17 cellular contexts compared by ENCODE assay signal in the genomic region with DNA sequence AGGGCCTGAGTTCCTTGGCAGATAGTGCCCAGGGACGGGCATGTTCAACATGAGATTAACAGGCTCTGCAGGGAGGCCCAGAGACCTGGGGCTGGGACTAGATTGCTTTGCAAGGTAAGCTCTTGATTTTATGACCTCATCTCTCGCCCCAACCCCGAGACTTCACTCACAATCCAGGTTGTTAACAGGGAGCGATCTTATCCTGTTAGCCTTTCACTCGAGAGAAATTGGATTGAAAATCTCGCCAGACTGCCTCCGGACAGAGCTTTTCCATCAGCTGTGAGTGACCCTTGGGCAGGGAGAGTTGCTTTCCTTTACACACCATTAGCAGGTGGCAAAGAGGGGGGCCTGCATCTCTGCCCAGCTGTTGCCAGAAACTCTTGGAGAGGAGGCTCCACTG.
"Had no signal": no experiment of that assay in that cellular context is flagged by ENCODE, and none has a peak within 500 bp of the region (broad histone marks: within the 10 kb centered on the region; RNA-seq: fewer than 3 reads in every experiment).

No MANE protein-coding gene starts in this region.

- DNase-seq: KBM-7, MV-4-11, NCI-H1048, NCI-H1105, NCI-H1417, NCI-H1436 treated with DMSO at 0.1 percent for 48 hours, NCI-H1694, NCI-H187 treated with DMSO at 0.1 percent for 48 hours, NCI-H2029 treated with DMSO at 0.1 percent for 48 hours, NCI-H2171 treated with DMSO at 0.1 percent for 48 hours, NCI-H345, NCI-H446 treated with DMSO at 0.1 percent for 48 hours, NCI-H510A treated with DMSO at 0.1 percent for 48 hours, NCI-H526, SHP77 had no signal

- ATAC-seq: Panc1 had no signal

- H3K27ac ChIP-seq: RWPE1 had no signal
